Comparison of ENCODE assay signal across 8 cellular contexts in the genomic region with DNA sequence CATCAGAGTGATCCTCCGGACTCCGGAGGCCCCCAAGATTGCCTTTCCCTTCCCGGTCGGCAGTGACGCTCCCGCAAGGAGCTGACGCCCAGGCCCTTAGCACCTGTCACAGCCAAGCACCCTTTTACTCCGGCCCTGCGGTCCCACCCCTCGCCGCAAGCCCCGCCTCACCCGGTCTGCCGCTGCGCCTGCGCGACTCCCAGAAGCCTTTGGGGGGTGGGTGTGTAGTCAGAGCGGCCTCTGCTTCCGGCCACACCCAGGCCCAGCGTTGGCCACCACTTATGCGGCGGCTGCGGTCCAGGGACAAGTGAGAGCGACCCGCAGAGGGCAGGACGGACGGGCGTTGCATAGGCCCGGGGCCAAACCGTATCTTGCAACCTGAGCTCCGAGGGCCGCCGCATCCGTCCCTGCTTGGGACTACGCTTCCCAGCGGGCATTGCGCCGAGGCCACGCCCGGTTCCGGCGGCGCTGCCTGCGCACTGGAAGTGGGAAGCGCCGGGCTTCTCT. TPM values are rescaled to one million over a fixed set of nuclear protein-coding genes. Genes with fewer than 3 reads are reported as not detected.
DNase-seq lines count a peak whose midpoint lies in the region; ATAC-seq and TF ChIP-seq lines count a peak whose summit lies in the region.

No MANE protein-coding gene starts in this region.

- peak overlapping the region; percentile 91 for H3K27ac Mint-ChIP-seq in activated naive CD8-positive, alpha-beta T cell treated with anti-CD3 and anti-CD28 coated beads, Interleukin-2, amount 50 U/mL, for 24 hours
- H3K27ac Mint-ChIP-seq in osteocyte (ENCODE audit: unreplicated experiment) = peak overlapping the region; percentile 96

- H3K4me3 ChIP-seq in suprapubic skin = peak overlapping the region; percentile 76

- peaks cover 62% of the 10 kb centered on the region for H3K36me3 Mint-ChIP-seq in activated naive CD8-positive, alpha-beta T cell treated with anti-CD3 and anti-CD28 coated beads, Interleukin-2, amount 50 U/mL, for 24 hours (ENCODE audit: low read depth)
- peaks cover 30% of the 10 kb centered on the region for H3K36me3 Mint-ChIP-seq in osteocyte (ENCODE audit: unreplicated experiment)

- peaks cover 18% of the 10 kb centered on the region for H3K4me1 Mint-ChIP-seq in activated naive CD8-positive, alpha-beta T cell treated with anti-CD3 and anti-CD28 coated beads, Interleukin-2, amount 50 U/mL, for 24 hours
- peaks cover 20% of the 10 kb centered on the region for H3K4me1 Mint-ChIP-seq in osteocyte (ENCODE audit: unreplicated experiment)

- peaks cover 13% of the 10 kb centered on the region for H3K9me3 ChIP-seq in suprapubic skin

- H3K36me3 ChIP-seq in suprapubic skin = peaks cover 23% of the 10 kb centered on the region

- TF ChIP-seq CTCF in GM20000 (IDR thresholded peaks at IDR 0.05; ENCODE audit: extremely low read depth, missing control alignments) = no peak
- TF ChIP-seq CTCF in osteocyte (IDR thresholded peaks at IDR 0.05) = no peak
- no peak for TF ChIP-seq CTCF in suprapubic skin (IDR thresholded peaks at IDR 0.05)

- peak overlapping the region; percentile 87 for H3K27ac ChIP-seq in suprapubic skin

- peaks cover 15% of the 10 kb centered on the region for H3K4me1 ChIP-seq in suprapubic skin

- ATAC-seq in activated naive CD8-positive, alpha-beta T cell treated with anti-CD3 and anti-CD28 coated beads, Interleukin-2, amount 50 U/mL, for 24 hours = peak; percentile 95
- peak; percentile 99 for ATAC-seq in Right ventricle myocardium superior (ENCODE audit: poor library complexity)

- H3K27me3 Mint-ChIP-seq in activated naive CD8-positive, alpha-beta T cell treated with anti-CD3 and anti-CD28 coated beads, Interleukin-2, amount 50 U/mL, for 24 hours = no peaks in the 10 kb centered on the region
- no peaks in the 10 kb centered on the region for H3K27me3 Mint-ChIP-seq in osteocyte (ENCODE audit: unreplicated experiment)

- peaks cover 55% of the 10 kb centered on the region for H3K9me3 Mint-ChIP-seq in activated naive CD8-positive, alpha-beta T cell treated with anti-CD3 and anti-CD28 coated beads, Interleukin-2, amount 50 U/mL, for 24 hours
- peaks cover 38% of the 10 kb centered on the region for H3K9me3 Mint-ChIP-seq in osteocyte (ENCODE audit: unreplicated experiment)

- H3K27me3 ChIP-seq in suprapubic skin = no peaks in the 10 kb centered on the region

- intact Hi-C loops in Right ventricle myocardium superior (cut with DNase I) = loop anchor here (2.0 kb wide), 1 partner anchor 30 kb away; no protein-coding TSS in a partner anchor

- no peak for TF ChIP-seq EP300 in suprapubic skin (IDR thresholded peaks at IDR 0.05)

- no peak for TF ChIP-seq POLR2A in suprapubic skin (IDR thresholded peaks at IDR 0.05)

- DNase-seq in AG08396 (ENCODE audit: low spot score) (peak; percentile 96), GM20000 (ENCODE audit: low spot score) (peak; percentile 88), Kasumi-1 (lab: John Stamatoyannopoulos, UW) (peak; percentile 41 to 49), SW480 (ENCODE audit: low spot score) (peak; percentile 86), Right ventricle myocardium superior (peak; percentile 94), osteocyte (ENCODE audit: extremely low spot score, unreplicated experiment) (peak; percentile 96), suprapubic skin (ENCODE audit: low spot score in 2 of 2) (peak; percentile 90 to 93)
- DNase-seq in activated naive CD8-positive, alpha-beta T cell treated with anti-CD3 and anti-CD28 coated beads, Interleukin-2, amount 50 U/mL, for 24 hours = peak; percentile 91

- peak overlapping the region; percentile 82 for H3K4me3 Mint-ChIP-seq in activated naive CD8-positive, alpha-beta T cell treated with anti-CD3 and anti-CD28 coated beads, Interleukin-2, amount 50 U/mL, for 24 hours
- H3K4me3 Mint-ChIP-seq in osteocyte (ENCODE audit: unreplicated experiment) = peak overlapping the region; percentile 87

- WGBS in suprapubic skin = 4% methylated on average over 11 of the region's 46 CpGs

RNA-seq across cellular contexts. Expression of gene ZFP28, which starts 0.4 kb away (rescaled TPM):
- 5.9 TPM for total RNA-seq in Right ventricle myocardium superior
- total RNA-seq in osteocyte = 7.8 and 11.3 TPM in 2 replicates
- 10 to 100 TPM in 1 of 4 donors, 1 to 10 TPM in 3; 3.3 to 15.2 (median 5.0) TPM for total RNA-seq in suprapubic skin

RNA-seq across cellular contexts. Expression of gene ZNF470, which starts 29.0 kb away (rescaled TPM):
- total RNA-seq in Right ventricle myocardium superior (2.6 TPM), osteocyte (3.4 and 4.4 TPM in 2 replicates), suprapubic skin (1 to 10 TPM; 1.0 to 3.4 (median 1.5) TPM)

RNA-seq across cellular contexts. Expression of gene ZNF471, which starts 30.7 kb away (rescaled TPM):
- total RNA-seq in Right ventricle myocardium superior (6.2 TPM), osteocyte (not detected in 2 replicates), suprapubic skin (1 to 10 TPM; 2.2 to 8.1 (median 3.9) TPM)

RNA-seq across cellular contexts. Expression of gene ZNF71, which starts 56.8 kb away (rescaled TPM):
- total RNA-seq in Right ventricle myocardium superior (6.6 TPM), osteocyte (10.5 and 11.2 TPM in 2 replicates), suprapubic skin (10 to 100 TPM in 1 of 4 donors, 1 to 10 TPM in 3; 5.0 to 15.9 (median 7.5) TPM)

Comparison
In these comparisons a context has a peak if more than half of its experiments do, and no peak if none do; other contexts are left out.
1. Peak in every context shown above with its lines: DNase-seq, ATAC-seq, H3K4me3 ChIP-seq and H3K27ac ChIP-seq.
2. DNase-seq: peak in every context shown above with its lines; median percentile 96 in AG08396; 96 in osteocyte; 94 in Right ventricle myocardium superior; 92 in suprapubic skin; 91 in activated naive CD8-positive, alpha-beta T cell treated with anti-CD3 and anti-CD28 coated beads, Interleukin-2, amount 50 U/mL, for 24 hours; 88 in GM20000; 86 in SW480; 45 in Kasumi-1.